1 cellular context compared by ENCODE assay signal in genomic region chr5:148281336-148281735, GRCh38.
TF ChIP-seq lines count a peak whose summit lies in the region.

No MANE protein-coding gene starts in this region.

TF ChIP-seq in GM12878, 131 proteins besides CTCF, POLR2A, EP300 and RAD21:
- TF ChIP-seq IKZF1 (conservative IDR thresholded peaks at IDR 0.05), result 0 out of 2 replicates have a peak, but pooled peaks have one; percentile 5
